Comparison of ENCODE assay signal across 23 cellular contexts in genomic region chr10:99888623-99889022, GRCh38.
A peak's percentile ranks its signal among the peaks of the same experiment; 100 is the strongest.
DNase-seq lines count a peak whose midpoint lies in the region; ATAC-seq and TF ChIP-seq lines count a peak whose summit lies in the region.
"Had no signal": no experiment of that assay in that cellular context is flagged by ENCODE, and none has a peak within 500 bp of the region (broad histone marks: within the 10 kb centered on the region; RNA-seq: fewer than 3 reads in every experiment).

No MANE protein-coding gene starts in this region.

- H3K36me3 ChIP-seq in GM23248 (ENCODE audit: low read depth) (peaks cover 48% of the 10 kb centered on the region), testis (ENCODE audit: low read depth, missing control alignments) (no peaks in the 10 kb centered on the region)

- no peak for TF ChIP-seq POLR2A in testis (IDR thresholded peaks at IDR 0.05)

- H3K4me2 ChIP-seq in GM23248 (ENCODE audit: unreplicated experiment) = no peak overlapping the region

- H3K27me3 ChIP-seq in GM23248 (replicated peaks; ENCODE audit: insufficient read depth) = no peaks in the 10 kb centered on the region
- H3K27me3 ChIP-seq in testis = no peaks in the 10 kb centered on the region

- no peaks in the 10 kb centered on the region for H4K20me1 ChIP-seq in GM23248 (ENCODE audit: insufficient read depth)

- no peak for TF ChIP-seq CTCF in fibroblast of pulmonary artery (IDR thresholded peaks at IDR 0.05; ENCODE audit: low read length, missing control alignments)
- TF ChIP-seq CTCF in testis (IDR thresholded peaks at IDR 0.05) = no peak

- peak overlapping the region; percentile 35 for H3K27ac ChIP-seq in GM23248
- H3K27ac ChIP-seq in testis = peak overlapping the region in 1 of 2 donors; percentile 50

- no peak for ATAC-seq in HG03045 (IDR thresholded peaks at IDR 0.05; ENCODE audit: unreplicated experiment)
- ATAC-seq: activated CD4-positive, CD25-positive, alpha-beta regulatory T cell treated with anti-CD3 and anti-CD28 coated beads, Interleukin-2, amount 50 U/mL, for 24 hours; activated CD8-positive, alpha-beta T cell treated with anti-CD3 and anti-CD28 coated beads for 36 hours; naive thymus-derived CD4-positive, alpha-beta T cell; stimulated activated naive CD8-positive, alpha-beta T cell treated with anti-CD3 and anti-CD28 coated beads, Interleukin-15, amount 100 ng/mL, for 72 hours had no signal

- H3K9me2 ChIP-seq in GM23248 (ENCODE audit: insufficient read depth) = no peaks in the 10 kb centered on the region

- H3K79me2 ChIP-seq in GM23248 (ENCODE audit: insufficient read depth) = peaks cover 27% of the 10 kb centered on the region; the same call in 1 of the 2 replicates

- no peak overlapping the region for H3K9ac ChIP-seq in GM23248

- H3K4me1 ChIP-seq in GM23248 (ENCODE audit: insufficient read depth) = peaks cover 16% of the 10 kb centered on the region
- H3K4me1 ChIP-seq in testis = no peaks in the 10 kb centered on the region
- H3K4me1 ChIP-seq: Caco-2 had no signal

- intact Hi-C loops in testis (cut with DNase I; ENCODE audit: low total_unique reads) = no loop called here

- in situ Hi-C loops in GM23248 (cut with MboI) = no loop called here

- no peak overlapping the region for H2AFZ ChIP-seq in GM23248

- 35 to 44% methylated on average over 4 of the region's 4 CpGs for WGBS in GM23248 (ENCODE audit: low coverage in 1 of 2, low lambda C conversion rate in 2 of 2, missing lambda C conversion rate in 2 of 2), 2 experiments
- WGBS in testis, 2 donors = 33 to 60% methylated on average over 4 of the region's 4 CpGs

- H3K9me3 ChIP-seq in GM23248 (ENCODE audit: low read depth) (no peaks in the 10 kb centered on the region), testis (no peaks in the 10 kb centered on the region)
- H3K9me3 ChIP-seq: Caco-2 had no signal

- H3F3A ChIP-seq in GM23248 (ENCODE audit: insufficient read depth) = peaks cover 12% of the 10 kb centered on the region; the same call in 1 of the 2 replicates

- peak; percentile 75 for DNase-seq in GM23248
- DNase-seq in astrocyte of the hippocampus (ENCODE audit: low read depth, low spot score) = peak; percentile 41
- DNase-seq in fibroblast of pulmonary artery (ENCODE audit: low read depth) = peak; percentile 59
- peak; percentile 83 for DNase-seq in testis
- DNase-seq in activated T-cell treated with anti-CD3 and anti-CD28 coated beads, Interleukin-2, amount 50 U/mL, for 48 hours = no peak
- DNase-seq in stimulated activated CD8-positive, alpha-beta memory T cell treated with anti-CD3 and anti-CD28 coated beads, Interleukin-4, amount 100 ng/mL, for 48 hours = no peak
- DNase-seq in GOT3 (lab: John Stamatoyannopoulos, UW) = no peak
- DNase-seq: activated CD8-positive, alpha-beta T cell treated with anti-CD3 and anti-CD28 coated beads for 36 hours; activated gamma-delta T cell; activated T-cell treated with anti-CD3 and anti-CD28 coated beads for 4 hours; Caco-2; central memory CD4-positive, alpha-beta T cell; DMS79 treated with DMSO at 0.1 percent for 48 hours; erythroblast; glutamatergic neuron; MV-4-11; naive thymus-derived CD4-positive, alpha-beta T cell; NCI-H187; stimulated activated CD4-positive, alpha-beta T cell treated with anti-CD3 and anti-CD28 coated beads, Interleukin-12 subunit alpha, Interleukin-12 subunit beta, amount 100 ng/mL, for 4 hours; stimulated activated naive CD8-positive, alpha-beta T cell treated with anti-CD3 and anti-CD28 coated beads, Interleukin-15, amount 100 ng/mL, for 72 hours; SW 1271 had no signal

- H3K4me3 ChIP-seq in GM23248 (no peak overlapping the region), fibroblast of pulmonary artery (replicated peaks; ENCODE audit: low read depth, low read length) (no peak overlapping the region), testis (no peak overlapping the region)

Comparison
In these comparisons a context has a peak if more than half of its experiments do, and no peak if none do; other contexts are left out.
1. DNase-seq: peak in GM23248 (single experiment), astrocyte of the hippocampus (single experiment), fibroblast of pulmonary artery (single experiment) and testis (single experiment); none in activated T-cell treated with anti-CD3 and anti-CD28 coated beads, Interleukin-2, amount 50 U/mL, for 48 hours (0 of 2), stimulated activated CD8-positive, alpha-beta memory T cell treated with anti-CD3 and anti-CD28 coated beads, Interleukin-4, amount 100 ng/mL, for 48 hours (single experiment) and GOT3 (single experiment).